ENCODE assay signal across 1 cellular context in genomic region chr14:74083784-74084276, GRCh38.
TF ChIP-seq lines count a peak whose summit lies in the region.

No MANE protein-coding gene starts in this region.

TF ChIP-seq in H1, 55 proteins besides CTCF, POLR2A, EP300 and RAD21:
- peak; percentile 44 for TF ChIP-seq ASH2L (IDR thresholded peaks at IDR 0.05; ENCODE audit: low read length)
- TF ChIP-seq RBBP5 (IDR thresholded peaks at IDR 0.05; ENCODE audit: borderline replicate concordance, low read depth, low read length): 0 out of 2 replicates have a peak, but pooled peaks have one; percentile 24
- TF ChIP-seq HDAC2 (IDR thresholded peaks at IDR 0.05; ENCODE audit: borderline replicate concordance in 1 of 2, low read depth in 2 of 2, low read length in 2 of 2): 0 out of 4 replicates have a peak, but pooled peaks of 1 of the 2 experiments have one; percentile 49
- peak; percentile 58 for TF ChIP-seq SAP30 (IDR thresholded peaks at IDR 0.05; ENCODE audit: insufficient read depth, insufficient replicate concordance, low read length)
- 0 out of 4 replicates have a peak, but pooled peaks of 1 of the 2 experiments have one; percentile 59 for TF ChIP-seq SIN3A (conservative IDR thresholded peaks at IDR 0.05 in 1 of 2, IDR thresholded peaks at IDR 0.05 in 1 of 2; ENCODE audit: low read depth in 1 of 2, low read length in 2 of 2)
- no peak for TF ChIP-seq EZH2 (IDR thresholded peaks at IDR 0.05; ENCODE audit: low read depth, low read length, severe bottlenecking)
- no peak for TF ChIP-seq MAFK (IDR thresholded peaks at IDR 0.05; ENCODE audit: low read depth, low read length)
TF ChIP-seq in H1: peak in this region for 5.
